1 cellular context compared by ENCODE assay signal in the genomic region with DNA sequence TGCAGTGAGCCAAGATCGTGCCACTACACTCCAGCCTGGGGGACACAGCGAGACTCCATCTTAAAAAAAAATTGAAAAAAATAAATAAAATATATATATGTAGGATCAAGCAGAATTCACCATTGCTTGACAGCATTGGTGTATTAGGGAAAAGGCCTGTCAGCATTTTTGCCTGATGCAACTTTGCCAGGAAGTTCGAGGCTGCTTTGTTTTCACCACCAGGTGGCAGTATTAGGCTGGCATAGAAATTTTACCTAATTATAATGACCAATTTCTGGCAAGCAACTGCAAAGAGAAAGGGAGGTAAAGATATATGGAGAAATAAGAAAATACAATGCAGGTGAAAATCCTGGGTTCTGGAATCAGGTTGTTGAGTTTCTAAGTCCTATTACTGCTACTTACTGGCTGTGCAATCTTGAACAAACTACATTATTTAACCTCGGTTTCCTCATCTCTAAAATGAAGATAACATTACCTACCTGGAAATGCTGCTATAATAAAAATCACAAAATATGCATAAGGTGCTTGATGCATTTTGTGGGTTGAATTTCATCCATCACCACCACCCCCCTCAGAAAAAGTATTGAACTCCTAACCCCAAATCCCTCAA.
TF ChIP-seq lines count a peak whose summit lies in the region.

No MANE protein-coding gene starts in this region.

TF ChIP-seq in SK-N-SH, 30 proteins besides CTCF, POLR2A, EP300 and RAD21 (continued from another document):
- TF ChIP-seq, protein P1, sequence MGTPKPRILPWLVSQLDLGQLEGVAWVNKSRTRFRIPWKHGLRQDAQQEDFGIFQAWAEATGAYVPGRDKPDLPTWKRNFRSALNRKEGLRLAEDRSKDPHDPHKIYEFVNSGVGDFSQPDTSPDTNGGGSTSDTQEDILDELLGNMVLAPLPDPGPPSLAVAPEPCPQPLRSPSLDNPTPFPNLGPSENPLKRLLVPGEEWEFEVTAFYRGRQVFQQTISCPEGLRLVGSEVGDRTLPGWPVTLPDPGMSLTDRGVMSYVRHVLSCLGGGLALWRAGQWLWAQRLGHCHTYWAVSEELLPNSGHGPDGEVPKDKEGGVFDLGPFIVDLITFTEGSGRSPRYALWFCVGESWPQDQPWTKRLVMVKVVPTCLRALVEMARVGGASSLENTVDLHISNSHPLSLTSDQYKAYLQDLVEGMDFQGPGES (IDR thresholded peaks at IDR 0.05; ENCODE audit: low read depth, low read length): no peak
- TF ChIP-seq TAF1 (IDR thresholded peaks at IDR 0.05; ENCODE audit: borderline replicate concordance, low read depth, low read length): no peak
- no peak for TF ChIP-seq FOSL2 (IDR thresholded peaks at IDR 0.05; ENCODE audit: borderline replicate concordance, low read depth)
- TF ChIP-seq MEF2A (IDR thresholded peaks at IDR 0.05; ENCODE audit: borderline replicate concordance, low read depth): no peak
- no peak for TF ChIP-seq RCOR1 (IDR thresholded peaks at IDR 0.05; ENCODE audit: low read length)
- TF ChIP-seq YY1 (IDR thresholded peaks at IDR 0.05; ENCODE audit: low read depth): no peak
- 0 out of 2 replicates have a peak, but pooled peaks have one; percentile 2 for TF ChIP-seq JUND (IDR thresholded peaks at IDR 0.05)
- TF ChIP-seq POLR2AphosphoS5 (IDR thresholded peaks at IDR 0.05; ENCODE audit: low read depth, low read length): no peak; the same call in 1 of the 2 replicates
- no peak for TF ChIP-seq NRF1 (IDR thresholded peaks at IDR 0.05; ENCODE audit: low read depth, low read length)
- no peak for TF ChIP-seq CHD2 (IDR thresholded peaks at IDR 0.05; ENCODE audit: low read length, partially characterized antibody)
- TF ChIP-seq RFX5 (IDR thresholded peaks at IDR 0.05; ENCODE audit: low read length): no peak
- TF ChIP-seq, protein P2, sequence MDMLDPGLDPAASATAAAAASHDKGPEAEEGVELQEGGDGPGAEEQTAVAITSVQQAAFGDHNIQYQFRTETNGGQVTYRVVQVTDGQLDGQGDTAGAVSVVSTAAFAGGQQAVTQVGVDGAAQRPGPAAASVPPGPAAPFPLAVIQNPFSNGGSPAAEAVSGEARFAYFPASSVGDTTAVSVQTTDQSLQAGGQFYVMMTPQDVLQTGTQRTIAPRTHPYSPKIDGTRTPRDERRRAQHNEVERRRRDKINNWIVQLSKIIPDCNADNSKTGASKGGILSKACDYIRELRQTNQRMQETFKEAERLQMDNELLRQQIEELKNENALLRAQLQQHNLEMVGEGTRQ (IDR thresholded peaks at IDR 0.05; ENCODE audit: borderline replicate concordance, low read depth, low read length): no peak
- TF ChIP-seq SIN3A (IDR thresholded peaks at IDR 0.05; ENCODE audit: borderline replicate concordance, low read depth, low read length): peak; percentile 39; the same call in 1 of the 2 replicates
- no peak for TF ChIP-seq FOXM1 (IDR thresholded peaks at IDR 0.05; ENCODE audit: low read depth)
- TF ChIP-seq, protein P3, sequence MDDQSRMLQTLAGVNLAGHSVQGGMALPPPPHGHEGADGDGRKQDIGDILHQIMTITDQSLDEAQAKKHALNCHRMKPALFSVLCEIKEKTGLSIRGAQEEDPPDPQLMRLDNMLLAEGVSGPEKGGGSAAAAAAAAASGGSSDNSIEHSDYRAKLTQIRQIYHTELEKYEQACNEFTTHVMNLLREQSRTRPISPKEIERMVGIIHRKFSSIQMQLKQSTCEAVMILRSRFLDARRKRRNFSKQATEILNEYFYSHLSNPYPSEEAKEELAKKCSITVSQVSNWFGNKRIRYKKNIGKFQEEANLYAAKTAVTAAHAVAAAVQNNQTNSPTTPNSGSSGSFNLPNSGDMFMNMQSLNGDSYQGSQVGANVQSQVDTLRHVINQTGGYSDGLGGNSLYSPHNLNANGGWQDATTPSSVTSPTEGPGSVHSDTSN (IDR thresholded peaks at IDR 0.05): no peak; the same call in 1 of the 2 replicates
- TF ChIP-seq, protein P4, sequence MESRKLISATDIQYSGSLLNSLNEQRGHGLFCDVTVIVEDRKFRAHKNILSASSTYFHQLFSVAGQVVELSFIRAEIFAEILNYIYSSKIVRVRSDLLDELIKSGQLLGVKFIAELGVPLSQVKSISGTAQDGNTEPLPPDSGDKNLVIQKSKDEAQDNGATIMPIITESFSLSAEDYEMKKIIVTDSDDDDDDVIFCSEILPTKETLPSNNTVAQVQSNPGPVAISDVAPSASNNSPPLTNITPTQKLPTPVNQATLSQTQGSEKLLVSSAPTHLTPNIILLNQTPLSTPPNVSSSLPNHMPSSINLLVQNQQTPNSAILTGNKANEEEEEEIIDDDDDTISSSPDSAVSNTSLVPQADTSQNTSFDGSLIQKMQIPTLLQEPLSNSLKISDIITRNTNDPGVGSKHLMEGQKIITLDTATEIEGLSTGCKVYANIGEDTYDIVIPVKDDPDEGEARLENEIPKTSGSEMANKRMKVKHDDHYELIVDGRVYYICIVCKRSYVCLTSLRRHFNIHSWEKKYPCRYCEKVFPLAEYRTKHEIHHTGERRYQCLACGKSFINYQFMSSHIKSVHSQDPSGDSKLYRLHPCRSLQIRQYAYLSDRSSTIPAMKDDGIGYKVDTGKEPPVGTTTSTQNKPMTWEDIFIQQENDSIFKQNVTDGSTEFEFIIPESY (IDR thresholded peaks at IDR 0.05; ENCODE audit: borderline replicate concordance, low read depth): no peak
- TF ChIP-seq TEAD4 (IDR thresholded peaks at IDR 0.05; ENCODE audit: borderline replicate concordance, insufficient read depth): no peak
- TF ChIP-seq EZH2phosphoT487 (IDR thresholded peaks at IDR 0.05; ENCODE audit: borderline replicate concordance, low read depth): no peak
- TF ChIP-seq, protein P5, sequence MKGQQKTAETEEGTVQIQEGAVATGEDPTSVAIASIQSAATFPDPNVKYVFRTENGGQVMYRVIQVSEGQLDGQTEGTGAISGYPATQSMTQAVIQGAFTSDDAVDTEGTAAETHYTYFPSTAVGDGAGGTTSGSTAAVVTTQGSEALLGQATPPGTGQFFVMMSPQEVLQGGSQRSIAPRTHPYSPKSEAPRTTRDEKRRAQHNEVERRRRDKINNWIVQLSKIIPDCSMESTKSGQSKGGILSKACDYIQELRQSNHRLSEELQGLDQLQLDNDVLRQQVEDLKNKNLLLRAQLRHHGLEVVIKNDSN (IDR thresholded peaks at IDR 0.05; ENCODE audit: borderline replicate concordance, low read depth): no peak
- TF ChIP-seq NFIC (IDR thresholded peaks at IDR 0.05; ENCODE audit: borderline replicate concordance): peak; percentile 27; the same call in 1 of the 2 replicates
